10 cellular contexts compared by ENCODE assay signal in the genomic region with DNA sequence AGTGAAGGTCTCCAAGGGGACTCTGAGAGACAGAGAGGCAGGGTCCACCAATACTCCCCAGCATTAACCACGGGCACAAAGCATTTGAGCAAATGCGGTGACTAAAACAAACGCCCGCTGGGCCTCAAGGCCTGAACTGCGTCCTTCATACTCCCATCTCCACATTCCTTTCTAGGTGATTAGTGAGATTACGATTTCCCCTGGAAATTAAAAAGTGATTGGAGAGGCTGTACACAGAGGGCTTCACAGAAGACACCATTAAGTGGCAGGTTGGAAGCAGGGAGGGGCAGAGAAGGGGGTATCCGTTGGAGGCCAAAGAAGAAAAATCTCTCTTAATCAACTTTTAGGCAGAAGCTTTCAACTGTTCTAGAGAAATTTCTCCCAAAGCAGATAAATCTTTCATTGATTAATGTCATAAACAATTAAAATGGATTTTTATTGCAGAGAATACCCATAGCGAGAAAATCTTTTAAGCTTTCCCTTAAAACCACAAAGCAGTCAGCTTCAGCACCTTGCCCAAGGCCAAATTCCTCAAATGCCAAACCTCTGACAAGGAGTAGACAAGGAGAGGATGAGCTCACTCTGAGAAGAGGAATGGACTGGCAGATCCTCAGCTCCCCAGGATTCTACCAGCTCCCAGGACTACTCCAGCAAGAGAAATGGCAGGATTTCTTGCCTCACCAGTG. TPM values are rescaled to one million over a fixed set of nuclear protein-coding genes. Genes with fewer than 3 reads are reported as not detected.
DNase-seq lines count a peak whose midpoint lies in the region; ATAC-seq, FAIRE-seq and TF ChIP-seq lines count a peak whose summit lies in the region.
"Had no signal": no experiment of that assay in that cellular context is flagged by ENCODE, and none has a peak within 500 bp of the region (broad histone marks: within the 10 kb centered on the region; RNA-seq: fewer than 3 reads in every experiment).

No MANE protein-coding gene starts in this region.

- no peaks in the 10 kb centered on the region for H3K36me3 Mint-ChIP-seq in immature natural killer cell

- peak; percentile 71 for DNase-seq in AG09319 (ENCODE audit: extremely low read depth, low read depth)
- DNase-seq in HuH-7 (ENCODE audit: low spot score): peak; percentile 26
- peak; percentile 98 for DNase-seq in bronchial epithelial cell (ENCODE audit: low read depth)
- peak; percentile 98 for DNase-seq in kidney tubule cell (ENCODE audit: low spot score)
- DNase-seq in immature natural killer cell: no peak
- no peak for DNase-seq in sciatic nerve (ENCODE audit: low spot score)
- DNase-seq: NCI-H345 had no signal

- no peaks in the 10 kb centered on the region for H3K4me1 Mint-ChIP-seq in immature natural killer cell

- H3K27me3 ChIP-seq in bronchial epithelial cell (ENCODE audit: control insufficient read depth, insufficient read depth, low read length): no peaks in the 10 kb centered on the region

- intact Hi-C loops in sciatic nerve (cut with DNase I): no loop called here

- no peaks in the 10 kb centered on the region for H3K36me3 ChIP-seq in bronchial epithelial cell (ENCODE audit: control insufficient read depth, insufficient read depth, low read length)

- no peak for ATAC-seq in sciatic nerve
- ATAC-seq in GM18498 (IDR thresholded peaks at IDR 0.05; ENCODE audit: unreplicated experiment): no peak
- ATAC-seq in HG03469 (IDR thresholded peaks at IDR 0.05; ENCODE audit: unreplicated experiment): no peak

- H3K4me3 Mint-ChIP-seq in immature natural killer cell: no peak overlapping the region

- TF ChIP-seq CTCF in AG09319 (IDR thresholded peaks at IDR 0.05; ENCODE audit: low read depth, low read length): no peak
- no peak for TF ChIP-seq CTCF in bronchial epithelial cell (IDR thresholded peaks at IDR 0.05; ENCODE audit: insufficient read depth, low read length, severe bottlenecking)

- no peak overlapping the region for H3K4me3 ChIP-seq in bronchial epithelial cell (ENCODE audit: low read depth, low read length)

- peaks cover 0 to 5% (median under 1%) of the 10 kb centered on the region in 6 donors for H3K9me3 Mint-ChIP-seq in immature natural killer cell

- peak; percentile 13 for FAIRE-seq in bronchial epithelial cell (lab: Jason Lieb, UNC)
- FAIRE-seq: frontal cortex had no signal

- no peak overlapping the region for H3K27ac Mint-ChIP-seq in immature natural killer cell

- H3K27me3 Mint-ChIP-seq in immature natural killer cell (ENCODE audit: low read depth in 3 of 3): peaks cover 0 to 3% (median 2%) of the 10 kb centered on the region in 3 donors

RNA-seq across cellular contexts. Expression of a gene that starts 38.2 kb away (rescaled TPM):
- total RNA-seq in bronchial epithelial cell: 9.2 and 9.6 TPM in 2 replicates
- under 1 TPM in 2 of 3 donors, not detected in 1; 0.07 to 0.53 TPM for polyA plus RNA-seq in immature natural killer cell
- 7.8 TPM for total RNA-seq in sciatic nerve

Comparison
In these comparisons a context has a peak if more than half of its experiments do, and no peak if none do; other contexts are left out.
1. DNase-seq: peak in AG09319 (single experiment), HuH-7 (single experiment), bronchial epithelial cell (single experiment) and kidney tubule cell (single experiment); none in immature natural killer cell (0 of 3) and sciatic nerve (single experiment).